ENCODE assay signal across 1 cellular context in genomic region chr1:111864862-111865261, GRCh38.
A peak's percentile ranks its signal among the peaks of the same experiment; 100 is the strongest.
TF ChIP-seq lines count a peak whose summit lies in the region.

No MANE protein-coding gene starts in this region.

TF ChIP-seq in A549, 52 proteins besides CTCF, POLR2A, EP300 and RAD21:
- peak; percentile 63; the same call in 1 of the 2 replicates for TF ChIP-seq REST (IDR thresholded peaks at IDR 0.05)
- no peak for TF ChIP-seq ATOH8 (CRISPR knock-in tag; IDR thresholded peaks at IDR 0.05; ENCODE audit: low read depth)
